10 cellular contexts compared by ENCODE assay signal in the genomic region with DNA sequence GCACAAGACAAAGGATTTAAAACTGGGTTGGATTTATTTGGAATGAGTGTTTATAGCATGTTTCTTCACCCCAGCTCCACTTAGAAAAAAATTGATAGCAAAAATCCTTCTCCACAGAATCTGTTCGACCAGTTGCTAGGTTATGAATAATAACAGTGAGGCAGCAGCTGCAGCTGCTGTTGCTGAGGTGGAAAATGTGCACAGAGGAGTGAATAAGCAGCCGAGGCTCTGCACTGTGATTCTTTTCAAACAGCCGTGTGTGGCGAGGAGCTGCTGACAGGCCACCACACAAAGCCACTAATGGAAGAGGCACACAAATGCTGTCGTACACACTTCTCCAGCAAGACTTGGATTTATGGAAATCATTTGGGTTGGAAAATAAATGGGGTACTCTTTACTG. TPM values are rescaled to one million over a fixed set of nuclear protein-coding genes. Genes with fewer than 3 reads are reported as not detected.
DNase-seq lines count a peak whose midpoint lies in the region; ATAC-seq and TF ChIP-seq lines count a peak whose summit lies in the region.
"Had no signal": no experiment of that assay in that cellular context is flagged by ENCODE, and none has a peak within 500 bp of the region (broad histone marks: within the 10 kb centered on the region; RNA-seq: fewer than 3 reads in every experiment).

No MANE protein-coding gene starts in this region.

- peaks cover 17% of the 10 kb centered on the region for H3K36me3 ChIP-seq in BE2C
- H3K36me3 ChIP-seq in muscle layer of duodenum (ENCODE audit: control insufficient read depth in 1 of 2, insufficient read depth in 2 of 2, low read length in 2 of 2), result peaks cover 10 to 11% of the 10 kb centered on the region in 2 donors

- peaks cover 7% of the 10 kb centered on the region for H3K36me3 Mint-ChIP-seq in chondrocyte (ENCODE audit: low read depth)

- H3K4me3 ChIP-seq in BE2C (ENCODE audit: low read depth, low read length), result no peak overlapping the region
- no peak overlapping the region for H3K4me3 ChIP-seq in muscle layer of duodenum (ENCODE audit: low read depth in 1 of 2, low read length in 2 of 2)
- H3K4me3 ChIP-seq: HAP-1 had no signal

- ATAC-seq in GM21529 (IDR thresholded peaks at IDR 0.05; ENCODE audit: unreplicated experiment) (no peak), GM21367 (IDR thresholded peaks at IDR 0.05; ENCODE audit: unreplicated experiment) (no peak), HG02610 (IDR thresholded peaks at IDR 0.05; ENCODE audit: unreplicated experiment) (no peak)

- TF ChIP-seq CTCF in BE2C (IDR thresholded peaks at IDR 0.05; ENCODE audit: low read depth, low read length) (no peak), chondrocyte (IDR thresholded peaks at IDR 0.05) (no peak)

- H3K9me3 ChIP-seq in BE2C (no peaks in the 10 kb centered on the region), muscle layer of duodenum (ENCODE audit: control insufficient read depth in 1 of 2, low read length in 2 of 2) (no peaks in the 10 kb centered on the region)
- H3K9me3 ChIP-seq: HAP-1 had no signal

- H3K27ac ChIP-seq in muscle layer of duodenum (ENCODE audit: low read length), result peak overlapping the region; percentile 19

- H3K4me3 Mint-ChIP-seq in chondrocyte (ENCODE audit: unreplicated experiment), result no peak overlapping the region

- H3K27me3 ChIP-seq in BE2C (no peaks in the 10 kb centered on the region), muscle layer of duodenum (ENCODE audit: low read depth, low read length) (no peaks in the 10 kb centered on the region)

- H3K4me1 Mint-ChIP-seq in chondrocyte (ENCODE audit: low read depth), result peaks cover 28% of the 10 kb centered on the region

- no peaks in the 10 kb centered on the region for H3K27me3 Mint-ChIP-seq in chondrocyte (ENCODE audit: low read depth)

- no peaks in the 10 kb centered on the region for H3K9me3 Mint-ChIP-seq in chondrocyte (ENCODE audit: low read depth)

- H3K27ac Mint-ChIP-seq in chondrocyte (ENCODE audit: unreplicated experiment), result peak overlapping the region; percentile 39

- H3K4me1 ChIP-seq in BE2C (peaks cover 6% of the 10 kb centered on the region), muscle layer of duodenum (ENCODE audit: control insufficient read depth in 1 of 2, insufficient read depth in 2 of 2, low read length in 2 of 2) (peaks cover 14 to 42% of the 10 kb centered on the region in 2 donors)

- peak; percentile 49 for DNase-seq in BE2C
- peak; percentile 67 for DNase-seq in NCI-H1694 (lab: John Stamatoyannopoulos, UW)
- DNase-seq in chondrocyte (ENCODE audit: low spot score), result no peak
- no peak for DNase-seq in HuH-7 (ENCODE audit: low spot score)
- DNase-seq: NK-92 treated with Interleukin-12 subunit alpha and Interleukin-12 subunit beta, amount 100 ng/mL, for 24 hours had no signal

RNA-seq across cellular contexts. Expression of gene RASL11A, which starts 6.4 kb away (rescaled TPM):
- polyA plus RNA-seq in BE2C (2012; ENCODE audit: insufficient read depth, insufficient read length, low read depth), result 4.1 TPM
- 2.2 to 5.8 TPM (median 3.1 TPM) in 3 replicates for total RNA-seq in chondrocyte

RNA-seq across cellular contexts. Expression of gene RPL21, which starts 12.8 kb away (rescaled TPM):
- polyA plus RNA-seq in BE2C (2012; ENCODE audit: insufficient read depth, insufficient read length, low read depth), result 284 TPM
- total RNA-seq in chondrocyte, result 459 to 576 TPM (median 495 TPM) in 3 replicates

Comparison
In these comparisons a context has a peak if more than half of its experiments do, and no peak if none do; other contexts are left out.
1. DNase-seq: peak in BE2C (single experiment) and NCI-H1694 (single experiment); none in chondrocyte (single experiment) and HuH-7 (single experiment).